In genomic region chr11:87851827-87852226, GRCh38 we compare ENCODE assay signal across 1 cellular context.
TF ChIP-seq lines count a peak whose summit lies in the region.

No MANE protein-coding gene starts in this region.

TF ChIP-seq in IMR-90, 13 proteins besides CTCF, POLR2A, EP300 and RAD21:
- peak; percentile 76 for TF ChIP-seq NFE2L2 (IDR thresholded peaks at IDR 0.05; ENCODE audit: low read depth, low read length)
- TF ChIP-seq SMC3 (IDR thresholded peaks at IDR 0.05; ENCODE audit: low read depth, low read length) = no peak
